18 cellular contexts compared by ENCODE assay signal in genomic region chr20:61998343-61999121, GRCh38.
A peak's percentile ranks its signal among the peaks of the same experiment; 100 is the strongest.
DNase-seq lines count a peak whose midpoint lies in the region; ATAC-seq and TF ChIP-seq lines count a peak whose summit lies in the region.
"Had no signal": no experiment of that assay in that cellular context is flagged by ENCODE, and none has a peak within 500 bp of the region (broad histone marks: within the 10 kb centered on the region; RNA-seq: fewer than 3 reads in every experiment).

No MANE protein-coding gene starts in this region.

- H3K4me1 ChIP-seq in BLaER1 treated with 17β-estradiol and CSF1 and Interleukin-3, amounts not matched to agents 10 nM and 100 nM: peaks cover 23 to 58% (median 43%) of the 10 kb centered on the region in 10 experiments
- H3K4me1 ChIP-seq in HEK293 (ENCODE audit: control insufficient read depth, insufficient read depth, low read length): no peaks in the 10 kb centered on the region
- H3K4me1 ChIP-seq: SJSA1 had no signal

- H3K36me3 Mint-ChIP-seq in WTC11 (peaks cover 87% of the 10 kb centered on the region), progenitor cell of endocrine pancreas (ENCODE audit: insufficient read depth) (peaks cover 47% of the 10 kb centered on the region)

- no peak overlapping the region for H3K27ac Mint-ChIP-seq in WTC11
- peak overlapping the region; percentile 55 for H3K27ac Mint-ChIP-seq in progenitor cell of endocrine pancreas
- H3K27ac Mint-ChIP-seq: CD8-positive, alpha-beta T cell had no signal

- H3K4me1 Mint-ChIP-seq in WTC11 (no peaks in the 10 kb centered on the region), progenitor cell of endocrine pancreas (ENCODE audit: low read depth) (no peaks in the 10 kb centered on the region)

- CTCF ChIA-PET in HEK293 (lab: Yijun Ruan, JAX) (no interaction called here), WTC11 (lab: Charles Lee) (no interaction called here)

- no peak overlapping the region for H3K4me3 ChIP-seq in BLaER1 treated with 17β-estradiol and CSF1 and Interleukin-3, amounts not matched to agents 10 nM and 100 nM
- H3K4me3 ChIP-seq in HEK293 (ENCODE audit: low read depth, low read length): no peak overlapping the region
- H3K4me3 ChIP-seq: SJSA1 had no signal

- H3K27me3 Mint-ChIP-seq in WTC11 (ENCODE audit: low read depth) (no peaks in the 10 kb centered on the region), progenitor cell of endocrine pancreas (no peaks in the 10 kb centered on the region)

- peaks cover 0 to 49% (median 33%) of the 10 kb centered on the region in 11 experiments; a peak in 19 of 22 replicates for H4K20me1 ChIP-seq in BLaER1 treated with 17β-estradiol and CSF1 and Interleukin-3, amounts not matched to agents 10 nM and 100 nM

- H3K27me3 ChIP-seq in BLaER1 treated with 17β-estradiol and CSF1 and Interleukin-3, amounts not matched to agents 10 nM and 100 nM: no peaks in the 10 kb centered on the region
- H3K27me3 ChIP-seq: SJSA1 had no signal

- H3K9me3 ChIP-seq in BLaER1 treated with 17β-estradiol and CSF1 and Interleukin-3, amounts not matched to agents 10 nM and 100 nM (replicated peaks in 1 of 11): peaks cover 0 to 34% (median 24%) of the 10 kb centered on the region in 11 experiments; a peak in 19 of 22 replicates
- H3K9me3 ChIP-seq in HEK293 (ENCODE audit: control insufficient read depth, insufficient read depth, low read depth, low read length): no peaks in the 10 kb centered on the region
- H3K9me3 ChIP-seq: SJSA1 had no signal

- peak overlapping the region; percentile 0 to 87 (median 65); a peak in 20 of 22 replicates for H3K4me2 ChIP-seq in BLaER1 treated with 17β-estradiol and CSF1 and Interleukin-3, amounts not matched to agents 10 nM and 100 nM

- no peak for ATAC-seq in WTC11
- no peak for ATAC-seq in GM21515 (IDR thresholded peaks at IDR 0.05; ENCODE audit: unreplicated experiment)
- no peak for ATAC-seq in HG03520 (IDR thresholded peaks at IDR 0.05; ENCODE audit: unreplicated experiment)
- ATAC-seq: CD8-positive, alpha-beta T cell had no signal

- H3K9me3 Mint-ChIP-seq in WTC11 (no peaks in the 10 kb centered on the region), progenitor cell of endocrine pancreas (ENCODE audit: low read depth) (no peaks in the 10 kb centered on the region)
- H3K9me3 Mint-ChIP-seq: CD8-positive, alpha-beta T cell had no signal

- H3K36me3 ChIP-seq in BLaER1 treated with 17β-estradiol and CSF1 and Interleukin-3, amounts not matched to agents 10 nM and 100 nM: peaks cover 78 to 100% (median 82%) of the 10 kb centered on the region in 11 experiments
- H3K36me3 ChIP-seq in HEK293 (ENCODE audit: control insufficient read depth in 2 of 2, insufficient read depth in 1 of 2, low read length in 2 of 2): peaks cover 25 to 94% of the 10 kb centered on the region in 2 experiments

- H3K27ac ChIP-seq in BLaER1 treated with 17β-estradiol and CSF1 and Interleukin-3, amounts not matched to agents 10 nM and 100 nM: no peak overlapping the region
- H3K27ac ChIP-seq in HEK293 (ENCODE audit: extremely low read depth, low read depth, low read length): no peak overlapping the region
- H3K27ac ChIP-seq: SJSA1 had no signal

- no peak overlapping the region for H3K4me3 Mint-ChIP-seq in WTC11
- no peak overlapping the region for H3K4me3 Mint-ChIP-seq in progenitor cell of endocrine pancreas (ENCODE audit: low read depth)
- H3K4me3 Mint-ChIP-seq: CD8-positive, alpha-beta T cell had no signal

- H3K9ac ChIP-seq in BLaER1 treated with 17β-estradiol and CSF1 and Interleukin-3, amounts not matched to agents 10 nM and 100 nM: no peak overlapping the region

- TF ChIP-seq CTCF in HEK293 (tag by site-specific recombination; IDR thresholded peaks at IDR 0.05) (no peak), WTC11 (IDR thresholded peaks at IDR 0.05) (no peak), progenitor cell of endocrine pancreas (IDR thresholded peaks at IDR 0.05; ENCODE audit: unreplicated experiment) (no peak)

- POLR2A ChIA-PET in HEK293 (lab: Yijun Ruan, JAX) (no interaction called here), WTC11 (lab: Charles Lee) (no interaction called here)

- DNase-seq in WTC11 (ENCODE audit: low spot score): no peak
- no peak for DNase-seq in progenitor cell of endocrine pancreas (ENCODE audit: low spot score, unreplicated experiment)
- no peak for DNase-seq in SKM-1 (lab: John Stamatoyannopoulos, UW; ENCODE audit: unreplicated experiment)
- DNase-seq: C1 segment of cervical spinal cord; CD8-positive, alpha-beta T cell; KBM-7; NCI-H1092 treated with DMSO at 0.1 percent for 48 hours; NCI-H146; NCI-H2029; NCI-H2227 treated with DMSO at 0.1 percent for 48 hours; NCI-H510A; NCI-H748 treated with DMSO at 0.1 percent for 48 hours; NK-92 treated with Interleukin-12 subunit alpha and Interleukin-12 subunit beta, amount 100 ng/mL, for 24 hours had no signal

TF ChIP-seq in HEK293, 187 proteins besides CTCF, POLR2A, EP300 and RAD21:
- TF ChIP-seq ZFHX2 (tag by site-specific recombination; conservative IDR thresholded peaks at IDR 0.05) (peak; percentile 20; the same call in 1 of the 2 replicates), ZSCAN4 (tag by site-specific recombination; IDR thresholded peaks at IDR 0.05) (no peak), EGR2 (tag by site-specific recombination; IDR thresholded peaks at IDR 0.05; ENCODE audit: low read depth) (peak; percentile 63)

TF ChIP-seq in WTC11, 78 proteins besides CTCF, POLR2A, EP300 and RAD21:
- TF ChIP-seq TEAD1 (CRISPR knock-in tag; IDR thresholded peaks at IDR 0.05) (no peak), GTF2I (CRISPR knock-in tag; conservative IDR thresholded peaks at IDR 0.05) (no peak), MXD4 (CRISPR knock-in tag; IDR thresholded peaks at IDR 0.05; ENCODE audit: borderline replicate concordance) (no peak), ZBTB21 (CRISPR knock-in tag; IDR thresholded peaks at IDR 0.05; ENCODE audit: borderline replicate concordance) (no peak), RELA (CRISPR knock-in tag; IDR thresholded peaks at IDR 0.05; ENCODE audit: borderline replicate concordance) (no peak), ZNF263 (CRISPR knock-in tag; IDR thresholded peaks at IDR 0.05; ENCODE audit: low read depth) (no peak), ZNF121 (CRISPR knock-in tag; IDR thresholded peaks at IDR 0.05) (0 out of 2 replicates have a peak, but pooled peaks have one; percentile 8)
- TF ChIP-seq, protein P1, sequence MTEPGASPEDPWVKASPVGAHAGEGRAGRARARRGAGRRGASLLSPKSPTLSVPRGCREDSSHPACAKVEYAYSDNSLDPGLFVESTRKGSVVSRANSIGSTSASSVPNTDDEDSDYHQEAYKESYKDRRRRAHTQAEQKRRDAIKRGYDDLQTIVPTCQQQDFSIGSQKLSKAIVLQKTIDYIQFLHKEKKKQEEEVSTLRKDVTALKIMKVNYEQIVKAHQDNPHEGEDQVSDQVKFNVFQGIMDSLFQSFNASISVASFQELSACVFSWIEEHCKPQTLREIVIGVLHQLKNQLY (CRISPR knock-in tag; IDR thresholded peaks at IDR 0.05): no peak
- TF ChIP-seq, protein P2, sequence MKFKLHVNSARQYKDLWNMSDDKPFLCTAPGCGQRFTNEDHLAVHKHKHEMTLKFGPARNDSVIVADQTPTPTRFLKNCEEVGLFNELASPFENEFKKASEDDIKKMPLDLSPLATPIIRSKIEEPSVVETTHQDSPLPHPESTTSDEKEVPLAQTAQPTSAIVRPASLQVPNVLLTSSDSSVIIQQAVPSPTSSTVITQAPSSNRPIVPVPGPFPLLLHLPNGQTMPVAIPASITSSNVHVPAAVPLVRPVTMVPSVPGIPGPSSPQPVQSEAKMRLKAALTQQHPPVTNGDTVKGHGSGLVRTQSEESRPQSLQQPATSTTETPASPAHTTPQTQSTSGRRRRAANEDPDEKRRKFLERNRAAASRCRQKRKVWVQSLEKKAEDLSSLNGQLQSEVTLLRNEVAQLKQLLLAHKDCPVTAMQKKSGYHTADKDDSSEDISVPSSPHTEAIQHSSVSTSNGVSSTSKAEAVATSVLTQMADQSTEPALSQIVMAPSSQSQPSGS (CRISPR knock-in tag; IDR thresholded peaks at IDR 0.05; ENCODE audit: borderline replicate concordance, low read depth): no peak
